ENCODE assay signal across 20 cellular contexts in the genomic region with DNA sequence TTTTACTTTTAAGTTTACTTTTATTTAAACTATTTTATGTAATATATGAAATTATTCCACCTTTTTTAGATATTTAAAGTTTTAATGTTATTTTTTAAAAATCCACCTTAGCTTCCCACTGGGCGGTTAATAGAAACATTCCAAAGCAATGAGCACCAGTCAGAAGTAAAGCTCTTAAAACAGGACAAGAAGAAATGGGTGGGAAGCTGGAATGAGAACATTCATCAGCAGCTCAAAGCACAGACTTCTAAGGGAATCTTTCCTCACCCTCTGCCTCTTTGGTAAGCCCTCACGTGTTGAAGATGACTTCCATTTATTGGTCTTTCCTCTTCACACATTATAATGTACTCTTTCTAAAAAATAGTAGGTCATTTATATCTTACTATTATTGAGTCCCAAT. TPM values are rescaled to one million over a fixed set of nuclear protein-coding genes. Genes with fewer than 3 reads are reported as not detected.
DNase-seq lines count a peak whose midpoint lies in the region; ATAC-seq and TF ChIP-seq lines count a peak whose summit lies in the region.
"Had no signal": no experiment of that assay in that cellular context is flagged by ENCODE, and none has a peak within 500 bp of the region (broad histone marks: within the 10 kb centered on the region; RNA-seq: fewer than 3 reads in every experiment).

No MANE protein-coding gene starts in this region.

- H3K79me2 ChIP-seq in trophoblast cell (ENCODE audit: control insufficient read depth, insufficient read depth, low read length, poor library complexity) = no peaks in the 10 kb centered on the region

- no peak overlapping the region for H3K4ac ChIP-seq in trophoblast cell (ENCODE audit: low read depth, low read length)

- H3K27me3 Mint-ChIP-seq in activated naive CD8-positive, alpha-beta T cell treated with anti-CD3 and anti-CD28 coated beads, Interleukin-2, amount 50 U/mL, for 24 hours = no peaks in the 10 kb centered on the region
- H3K27me3 Mint-ChIP-seq: CD8-positive, alpha-beta memory T cell; central memory CD8-positive, alpha-beta T cell had no signal

- peak in 1 of 2 donors; percentile 74 for TF ChIP-seq EP300 in tibial nerve (IDR thresholded peaks at IDR 0.05)

- no peak overlapping the region for H3K14ac ChIP-seq in trophoblast cell (ENCODE audit: low read length)

- no peak overlapping the region for H3K27ac Mint-ChIP-seq in activated naive CD8-positive, alpha-beta T cell treated with anti-CD3 and anti-CD28 coated beads, Interleukin-2, amount 50 U/mL, for 24 hours
- H3K27ac Mint-ChIP-seq: activated naive CD4-positive, alpha-beta T cell treated with anti-CD3 and anti-CD28 coated beads for 36 hours; CD8-positive, alpha-beta memory T cell had no signal

- H3K9ac ChIP-seq in trophoblast cell (ENCODE audit: low read length) = no peak overlapping the region

- no peaks in the 10 kb centered on the region for H3K4me1 Mint-ChIP-seq in activated naive CD8-positive, alpha-beta T cell treated with anti-CD3 and anti-CD28 coated beads, Interleukin-2, amount 50 U/mL, for 24 hours
- H3K4me1 Mint-ChIP-seq: CD8-positive, alpha-beta memory T cell; central memory CD8-positive, alpha-beta T cell had no signal

- H3K4me3 ChIP-seq in tibial nerve (no peak overlapping the region), trophoblast cell (ENCODE audit: low read depth, low read length) (no peak overlapping the region)
- H3K4me3 ChIP-seq: SJCRH30, skin epidermis, transverse colon had no signal

- no peak overlapping the region for H3K4me2 ChIP-seq in trophoblast cell (ENCODE audit: low read length)

- H4K8ac ChIP-seq in trophoblast cell (ENCODE audit: low read depth, low read length) = no peak overlapping the region

- no peak for TF ChIP-seq CTCF in tibial nerve (IDR thresholded peaks at IDR 0.05)

- H2AK5ac ChIP-seq in trophoblast cell (ENCODE audit: low read length) = no peak overlapping the region

- H3K36me3 ChIP-seq in tibial nerve (no peaks in the 10 kb centered on the region), trophoblast cell (ENCODE audit: control insufficient read depth in 1 of 2, insufficient read depth in 2 of 2, low read length in 2 of 2) (no peaks in the 10 kb centered on the region)
- H3K36me3 ChIP-seq: SJCRH30, transverse colon had no signal

- WGBS in tibial nerve, 2 donors = 53 to 63% methylated on average over 2 of the region's 2 CpGs
- WGBS in trophoblast cell (ENCODE audit: extremely low coverage, insufficient coverage, insufficient read length) = no CpG with 5 or more reads among the region's 2 CpGs

- H2BK12ac ChIP-seq in trophoblast cell (ENCODE audit: low read length) = no peak overlapping the region

- peak; percentile 26 to 44 for DNase-seq in SHP77 (lab: John Stamatoyannopoulos, UW)
- no peak for DNase-seq in SHP77 treated with DMSO at 0.1 percent for 48 hours (lab: John Stamatoyannopoulos, UW)
- DNase-seq in amniotic epithelial cell (ENCODE audit: low read depth) = peak; percentile 75
- DNase-seq in hepatic stellate cell (ENCODE audit: low spot score) = peak; percentile 6
- peak in 1 of 2 donors; percentile 37 for DNase-seq in tibial nerve (ENCODE audit: low spot score in 2 of 2)
- no peak for DNase-seq in trophoblast cell
- DNase-seq in activated naive CD8-positive, alpha-beta T cell treated with anti-CD3 and anti-CD28 coated beads, Interleukin-2, amount 50 U/mL, for 24 hours = no peak
- no peak for DNase-seq in activated CD4-positive, CD25-positive, alpha-beta regulatory T cell (lab: John Stamatoyannopoulos, UW)
- DNase-seq: activated CD4-positive, alpha-beta T cell treated with anti-CD3 and anti-CD28 coated beads for 4 hours; activated naive CD4-positive, alpha-beta T cell treated with anti-CD3 and anti-CD28 coated beads for 36 hours; CD8-positive, alpha-beta memory T cell; GDM1; NCI-H2171 treated with DMSO at 0.1 percent for 48 hours; SJCRH30; T-helper 9 cell; transverse colon had no signal

- H3K4me1 ChIP-seq in tibial nerve (peaks cover 0 to 29% (median 2%) of the 10 kb centered on the region in 4 donors), trophoblast cell (ENCODE audit: control insufficient read depth in 1 of 2, insufficient read depth in 2 of 2, low read length in 2 of 2) (no peaks in the 10 kb centered on the region)
- H3K4me1 ChIP-seq: SJCRH30 had no signal

- ATAC-seq in activated naive CD8-positive, alpha-beta T cell treated with anti-CD3 and anti-CD28 coated beads, Interleukin-2, amount 50 U/mL, for 24 hours = no peak
- ATAC-seq: HCT116 had no signal

- H2BK5ac ChIP-seq in trophoblast cell (ENCODE audit: low read depth, low read length, poor library complexity) = no peak overlapping the region

- H3K27ac ChIP-seq in tibial nerve (peak overlapping the region; percentile 15 to 81 (median 60)), trophoblast cell (ENCODE audit: low read depth, low read length) (no peak overlapping the region)
- H3K27ac ChIP-seq: SJCRH30, transverse colon had no signal

- H3K27me3 ChIP-seq in tibial nerve (no peaks in the 10 kb centered on the region), trophoblast cell (ENCODE audit: insufficient read depth, low read length) (no peaks in the 10 kb centered on the region)
- H3K27me3 ChIP-seq: SJCRH30, transverse colon had no signal

- H3K18ac ChIP-seq in trophoblast cell (ENCODE audit: low read length) = no peak overlapping the region

- no peak overlapping the region for H2AFZ ChIP-seq in trophoblast cell (ENCODE audit: insufficient read depth, low read length, poor library complexity)

- H3K9me3 ChIP-seq in tibial nerve (no peaks in the 10 kb centered on the region), trophoblast cell (ENCODE audit: insufficient read depth, low read depth, low read length) (no peaks in the 10 kb centered on the region)
- H3K9me3 ChIP-seq: SJCRH30, transverse colon had no signal

- no peak for TF ChIP-seq POLR2A in tibial nerve (IDR thresholded peaks at IDR 0.05)

- no peak overlapping the region for H3K4me3 Mint-ChIP-seq in activated naive CD8-positive, alpha-beta T cell treated with anti-CD3 and anti-CD28 coated beads, Interleukin-2, amount 50 U/mL, for 24 hours
- H3K4me3 Mint-ChIP-seq: activated naive CD4-positive, alpha-beta T cell treated with anti-CD3 and anti-CD28 coated beads for 36 hours; CD8-positive, alpha-beta memory T cell; central memory CD8-positive, alpha-beta T cell had no signal

- no peaks in the 10 kb centered on the region for H3K9me3 Mint-ChIP-seq in activated naive CD8-positive, alpha-beta T cell treated with anti-CD3 and anti-CD28 coated beads, Interleukin-2, amount 50 U/mL, for 24 hours
- H3K9me3 Mint-ChIP-seq: central memory CD8-positive, alpha-beta T cell had no signal

- H3K23ac ChIP-seq in trophoblast cell (ENCODE audit: low read length) = no peak overlapping the region

- no peak overlapping the region for H2BK120ac ChIP-seq in trophoblast cell (ENCODE audit: insufficient read depth, low read length, poor library complexity)

- H3K36me3 Mint-ChIP-seq in activated naive CD8-positive, alpha-beta T cell treated with anti-CD3 and anti-CD28 coated beads, Interleukin-2, amount 50 U/mL, for 24 hours (ENCODE audit: low read depth) = no peaks in the 10 kb centered on the region
- H3K36me3 Mint-ChIP-seq: CD8-positive, alpha-beta memory T cell had no signal

- H4K91ac ChIP-seq in trophoblast cell (ENCODE audit: low read depth, low read length) = no peak overlapping the region

- H4K12ac ChIP-seq in trophoblast cell (ENCODE audit: low read depth, low read length) = no peak overlapping the region

- H3K79me1 ChIP-seq in trophoblast cell (ENCODE audit: low read length) = no peaks in the 10 kb centered on the region

RNA-seq across cellular contexts. Expression of a gene that starts 3.1 kb away (rescaled TPM):
- total RNA-seq in tibial nerve = 10 to 100 TPM in 1 of 4 donors, 1 to 10 TPM in 3; 2.4 to 14.0 (median 6.5) TPM
- polyA plus RNA-seq in trophoblast cell (2013) = 0.01 and 0.04 TPM in 2 replicates
- total RNA-seq: A673; activated naive CD4-positive, alpha-beta T cell treated with anti-CD3 and anti-CD28 coated beads for 36 hours; CD8-positive, alpha-beta memory T cell had no signal
- polyA plus RNA-seq: CD8-positive, alpha-beta memory T cell had no signal

Comparison
In these comparisons a context has a peak if more than half of its experiments do, and no peak if none do; other contexts are left out.
1. DNase-seq: peak in SHP77 (2 of 2), amniotic epithelial cell (single experiment) and hepatic stellate cell (single experiment); none in SHP77 treated with DMSO at 0.1 percent for 48 hours (single experiment), trophoblast cell (0 of 2), activated naive CD8-positive, alpha-beta T cell treated with anti-CD3 and anti-CD28 coated beads, Interleukin-2, amount 50 U/mL, for 24 hours (single experiment) and activated CD4-positive, CD25-positive, alpha-beta regulatory T cell (0 of 4).